In genomic region chr9:85402541-85402940, GRCh38 we compare ENCODE assay signal across 20 cellular contexts.
DNase-seq lines count a peak whose midpoint lies in the region; ATAC-seq and TF ChIP-seq lines count a peak whose summit lies in the region.
"Had no signal": no experiment of that assay in that cellular context is flagged by ENCODE, and none has a peak within 500 bp of the region (broad histone marks: within the 10 kb centered on the region; RNA-seq: fewer than 3 reads in every experiment).

No MANE protein-coding gene starts in this region.

- H2AFZ ChIP-seq in GM23338 (0 out of 2 replicates have a peak overlapping the region, but pooled peaks have one; percentile 72), neural progenitor cell (replicated peaks) (peak overlapping the region; percentile 18)

- H3K27ac Mint-ChIP-seq in GM23338 (no peak overlapping the region), neural progenitor cell (no peak overlapping the region)
- H3K27ac Mint-ChIP-seq: B cell had no signal

- TF ChIP-seq CTCF in GM23338 (conservative IDR thresholded peaks at IDR 0.05; ENCODE audit: low read depth in 2 of 2) (no peak), VCaP (conservative IDR thresholded peaks at IDR 0.05) (no peak), neural progenitor cell (IDR thresholded peaks at IDR 0.05) (no peak)

- H3K9me3 Mint-ChIP-seq in GM23338 (no peaks in the 10 kb centered on the region), neural progenitor cell (no peaks in the 10 kb centered on the region)

- no peak overlapping the region for H3K4me3 Mint-ChIP-seq in GM23338
- no peak overlapping the region for H3K4me3 Mint-ChIP-seq in neural progenitor cell
- H3K4me3 Mint-ChIP-seq: B cell had no signal

- no peak overlapping the region for H3K9ac ChIP-seq in neural progenitor cell

- H3K36me3 ChIP-seq in GM23338 (ENCODE audit: insufficient read depth): no peaks in the 10 kb centered on the region
- H3K36me3 ChIP-seq in neural progenitor cell: no peaks in the 10 kb centered on the region

- no peaks in the 10 kb centered on the region for H3K9me3 ChIP-seq in neural progenitor cell (ENCODE audit: low read depth)

- H3K27me3 Mint-ChIP-seq in GM23338 (ENCODE audit: insufficient read depth, low read depth, poor library complexity) (no peaks in the 10 kb centered on the region), neural progenitor cell (ENCODE audit: insufficient read depth, low read depth) (peaks cover 2% of the 10 kb centered on the region)

- no peak overlapping the region for H3K27ac ChIP-seq in GM23338 (ENCODE audit: low read depth)
- H3K27ac ChIP-seq in VCaP: peak overlapping the region; percentile 54
- no peak overlapping the region for H3K27ac ChIP-seq in neural progenitor cell

- H3K79me2 ChIP-seq in GM23338 (replicated peaks; ENCODE audit: insufficient read depth) (no peaks in the 10 kb centered on the region), neural progenitor cell (ENCODE audit: low read depth) (no peaks in the 10 kb centered on the region)

- H3K4me1 Mint-ChIP-seq in GM23338 (no peaks in the 10 kb centered on the region; the same call in 1 of the 3 replicates), neural progenitor cell (peaks cover 10% of the 10 kb centered on the region)
- H3K4me1 Mint-ChIP-seq: B cell had no signal

- H3K4me3 ChIP-seq in GM23338 (no peak overlapping the region), neural progenitor cell (no peak overlapping the region)
- H3K4me3 ChIP-seq: K562 had no signal

- H3F3A ChIP-seq in GM23338 (replicated peaks; ENCODE audit: low read depth) (no peaks in the 10 kb centered on the region), neural progenitor cell (ENCODE audit: low read depth) (no peaks in the 10 kb centered on the region)

- no peaks in the 10 kb centered on the region for H3K27me3 ChIP-seq in GM23338 (ENCODE audit: insufficient read depth)
- H3K27me3 ChIP-seq in neural progenitor cell: no peaks in the 10 kb centered on the region

- peaks cover 8% of the 10 kb centered on the region; the same call in 1 of the 2 replicates for H3K9me2 ChIP-seq in GM23338 (ENCODE audit: insufficient read depth)

- H3K4me1 ChIP-seq in GM23338 (ENCODE audit: insufficient read depth) (peaks cover 9% of the 10 kb centered on the region; the same call in 1 of the 2 replicates), neural progenitor cell (no peaks in the 10 kb centered on the region)

- H4K20me1 ChIP-seq in GM23338 (replicated peaks; ENCODE audit: insufficient read depth): no peaks in the 10 kb centered on the region
- H4K20me1 ChIP-seq in neural progenitor cell (ENCODE audit: low read depth): no peaks in the 10 kb centered on the region

- no peak for DNase-seq in GM23338 (ENCODE audit: low spot score)
- DNase-seq in kidney tubule cell (ENCODE audit: low spot score): peak; percentile 83
- no peak for DNase-seq in neural progenitor cell (ENCODE audit: low spot score)
- no peak for DNase-seq in activated naive CD4-positive, alpha-beta T cell (lab: John Stamatoyannopoulos, UW)
- DNase-seq: DMS79, GOT3, MM.1S, NCI-H1092, NCI-H1436, NCI-H2029, NCI-H2227 treated with DMSO at 0.1 percent for 48 hours, NCI-H510A, NCI-H748 treated with DMSO at 0.1 percent for 48 hours had no signal

- H3K4me2 ChIP-seq in GM23338 (no peak overlapping the region), neural progenitor cell (no peak overlapping the region)

- no peak for ATAC-seq in GM23338
- ATAC-seq in HG03354 (IDR thresholded peaks at IDR 0.05; ENCODE audit: poor library complexity, severe bottlenecking, unreplicated experiment): no peak
- no peak for ATAC-seq in GM21528 (IDR thresholded peaks at IDR 0.05; ENCODE audit: low FRiP score, unreplicated experiment)
- ATAC-seq in HG02759 (IDR thresholded peaks at IDR 0.05; ENCODE audit: unreplicated experiment): no peak
- ATAC-seq: HepG2, K562 had no signal

- H3K36me3 Mint-ChIP-seq in GM23338 (ENCODE audit: low read depth) (no peaks in the 10 kb centered on the region), neural progenitor cell (no peaks in the 10 kb centered on the region)

TF ChIP-seq in GM23338, 12 proteins besides CTCF, POLR2A, EP300 and RAD21 (continues in another document):
- TF ChIP-seq ETS1 (IDR thresholded peaks at IDR 0.05) (no peak), ZNF331 (CRISPR knock-in tag; IDR thresholded peaks at IDR 0.05; ENCODE audit: low read depth) (no peak), STAT1 (IDR thresholded peaks at IDR 0.05; ENCODE audit: unreplicated experiment) (no peak), REST (IDR thresholded peaks at IDR 0.05; ENCODE audit: unreplicated experiment) (no peak), EZH2phosphoT487 (IDR thresholded peaks at IDR 0.05; ENCODE audit: unreplicated experiment) (no peak)
